8 cellular contexts compared by ENCODE assay signal in genomic region chr9:131500939-131501541, GRCh38. TPM values are rescaled to one million over a fixed set of nuclear protein-coding genes. Genes with fewer than 3 reads are reported as not detected.
DNase-seq lines count a peak whose midpoint lies in the region; ATAC-seq and TF ChIP-seq lines count a peak whose summit lies in the region.

No MANE protein-coding gene starts in this region.

- TF ChIP-seq CTCF in progenitor cell of endocrine pancreas (IDR thresholded peaks at IDR 0.05; ENCODE audit: unreplicated experiment) (no peak), OCI-LY7 (conservative IDR thresholded peaks at IDR 0.05; ENCODE audit: low read length) (no peak)

- H3K4me1 Mint-ChIP-seq in activated naive CD4-positive, alpha-beta T cell treated with anti-CD3 and anti-CD28 coated beads, Interleukin-2, amount 50 U/mL, for 24 hours = peaks cover 66% of the 10 kb centered on the region
- H3K4me1 Mint-ChIP-seq in progenitor cell of endocrine pancreas (ENCODE audit: low read depth) = peaks cover 12% of the 10 kb centered on the region

- no peaks in the 10 kb centered on the region for H3K27me3 Mint-ChIP-seq in activated naive CD4-positive, alpha-beta T cell treated with anti-CD3 and anti-CD28 coated beads, Interleukin-2, amount 50 U/mL, for 24 hours
- no peaks in the 10 kb centered on the region for H3K27me3 Mint-ChIP-seq in progenitor cell of endocrine pancreas

- peak overlapping the region; percentile 90 for H3K27ac Mint-ChIP-seq in activated naive CD4-positive, alpha-beta T cell treated with anti-CD3 and anti-CD28 coated beads, Interleukin-2, amount 50 U/mL, for 24 hours
- peak overlapping the region; percentile 86 for H3K27ac Mint-ChIP-seq in progenitor cell of endocrine pancreas

- BruUV-seq in OCI-LY7 (replicated peaks; lab: Mats Ljungman, UMichigan) = no TSS peak

- no peaks in the 10 kb centered on the region for H3K9me3 Mint-ChIP-seq in activated naive CD4-positive, alpha-beta T cell treated with anti-CD3 and anti-CD28 coated beads, Interleukin-2, amount 50 U/mL, for 24 hours
- no peaks in the 10 kb centered on the region for H3K9me3 Mint-ChIP-seq in progenitor cell of endocrine pancreas (ENCODE audit: low read depth)

- H3K79me2 ChIP-seq in OCI-LY7 (ENCODE audit: insufficient read depth, low read depth, low read length) = no peaks in the 10 kb centered on the region

- no peaks in the 10 kb centered on the region for H3K9me3 ChIP-seq in OCI-LY7 (ENCODE audit: low read length)

- no peaks in the 10 kb centered on the region for H4K20me1 ChIP-seq in OCI-LY7 (ENCODE audit: insufficient read depth, low read length)

- no peak overlapping the region for H3K27ac ChIP-seq in OCI-LY7 (ENCODE audit: low read depth, low read length, poor library complexity, severe bottlenecking)

- H2AFZ ChIP-seq in OCI-LY7 (ENCODE audit: low read length) = no peak overlapping the region

- ATAC-seq in GM21381 (IDR thresholded peaks at IDR 0.05; ENCODE audit: unreplicated experiment) = no peak
- ATAC-seq in Right ventricle myocardium superior (ENCODE audit: poor library complexity) = no peak
- ATAC-seq in GM21447 (IDR thresholded peaks at IDR 0.05; ENCODE audit: unreplicated experiment) = no peak

- DNase-seq in GF-D8 (lab: John Stamatoyannopoulos, UW) (peak; percentile 35), RPMI7951 (ENCODE audit: low read depth) (peak; percentile 83), progenitor cell of endocrine pancreas (ENCODE audit: low spot score, unreplicated experiment) (no peak), Right ventricle myocardium superior (no peak), OCI-LY7 (ENCODE audit: low spot score) (no peak)

- no peak overlapping the region for H3K4me3 ChIP-seq in OCI-LY7 (ENCODE audit: low read depth, low read length, poor library complexity, severe bottlenecking)

- CTCF ChIA-PET in OCI-LY7 (lab: Charles Lee; ENCODE audit: unreplicated experiment) = interaction anchor here (0.5 kb wide), 1 partner anchor 190 kb away, joined by 3 read pairs; no protein-coding TSS in a partner anchor

- intact Hi-C loops in Right ventricle myocardium superior (cut with DNase I) = no loop called here
- intact Hi-C loops in OCI-LY7 (cut with micrococcal nuclease; ENCODE audit: unreplicated experiment) = no loop called here

- H3K36me3 Mint-ChIP-seq in activated naive CD4-positive, alpha-beta T cell treated with anti-CD3 and anti-CD28 coated beads, Interleukin-2, amount 50 U/mL, for 24 hours = peaks cover 2% of the 10 kb centered on the region
- peaks cover 8% of the 10 kb centered on the region for H3K36me3 Mint-ChIP-seq in progenitor cell of endocrine pancreas (ENCODE audit: insufficient read depth)

- POLR2A ChIA-PET in OCI-LY7 (lab: Charles Lee) = interaction anchor here (1.1 kb wide), 1 partner anchor 243 kb away, joined by 3 read pairs; no protein-coding TSS in a partner anchor

- peak overlapping the region; percentile 95 for H3K4me3 Mint-ChIP-seq in activated naive CD4-positive, alpha-beta T cell treated with anti-CD3 and anti-CD28 coated beads, Interleukin-2, amount 50 U/mL, for 24 hours
- H3K4me3 Mint-ChIP-seq in progenitor cell of endocrine pancreas (ENCODE audit: low read depth) = peak overlapping the region; percentile 84

- no peaks in the 10 kb centered on the region for H3K9me2 ChIP-seq in OCI-LY7 (ENCODE audit: insufficient read depth, low read length)

- no peaks in the 10 kb centered on the region for H3K4me1 ChIP-seq in OCI-LY7 (ENCODE audit: insufficient read depth, low read length, poor library complexity, severe bottlenecking)

- H3K4me2 ChIP-seq in OCI-LY7 (ENCODE audit: low read length) = no peak overlapping the region

- H3K36me3 ChIP-seq in OCI-LY7 (ENCODE audit: insufficient read depth, low read length) = peaks cover 54% of the 10 kb centered on the region

RNA-seq across cellular contexts. Expression of gene POMT1, which starts 1.7 kb away (rescaled TPM):
- 12.5 and 14.9 TPM in 2 replicates for total RNA-seq in RPMI7951 (2014; rRNA removed; shearing (Covaris generic))
- 61.0 and 64.3 TPM in 2 replicates for total RNA-seq in progenitor cell of endocrine pancreas
- total RNA-seq in Right ventricle myocardium superior = 21.8 TPM
- total RNA-seq in OCI-LY7 (2014; rRNA removed; shearing (Covaris generic)) = 2.2 and 4.7 TPM in 2 replicates
- total RNA-seq in OCI-LY7 (2022) = 27.1 and 27.7 TPM in 2 replicates

RNA-seq across cellular contexts. Expression of gene UCK1, which starts 30.0 kb away (rescaled TPM):
- total RNA-seq in RPMI7951 (2014; rRNA removed; shearing (Covaris generic)) = 18.5 and 19.6 TPM in 2 replicates
- total RNA-seq in progenitor cell of endocrine pancreas = 32.4 and 32.8 TPM in 2 replicates
- total RNA-seq in Right ventricle myocardium superior = 21.7 TPM
- 29.0 and 32.9 TPM in 2 replicates for total RNA-seq in OCI-LY7 (2014; rRNA removed; shearing (Covaris generic))
- total RNA-seq in OCI-LY7 (2022) = 25.9 and 29.8 TPM in 2 replicates

RNA-seq across cellular contexts. Expression of gene PRRT1B, which starts 44.3 kb away (rescaled TPM):
- not detected in 2 replicates for total RNA-seq in RPMI7951 (2014; rRNA removed; shearing (Covaris generic))
- total RNA-seq in progenitor cell of endocrine pancreas (6.7 and 7.1 TPM in 2 replicates), Right ventricle myocardium superior (not detected), OCI-LY7 (2022) (not detected in 2 replicates)
- not detected in 2 replicates for total RNA-seq in OCI-LY7 (2014; rRNA removed; shearing (Covaris generic))

Comparison
In these comparisons a context has a peak if more than half of its experiments do, and no peak if none do; other contexts are left out.
1. DNase-seq: peak in GF-D8 (single experiment) and RPMI7951 (single experiment); none in progenitor cell of endocrine pancreas (single experiment), Right ventricle myocardium superior (single experiment) and OCI-LY7 (single experiment).